Comparison of ENCODE assay signal across 2 cellular contexts in genomic region chr17:82429824-82430223, GRCh38.
TF ChIP-seq lines count a peak whose summit lies in the region.

No MANE protein-coding gene starts in this region.

TF ChIP-seq in IMR-90, 13 proteins besides CTCF, POLR2A, EP300 and RAD21:
- TF ChIP-seq NFE2L2 (IDR thresholded peaks at IDR 0.05; ENCODE audit: low read depth, low read length) (no peak), RCOR1 (IDR thresholded peaks at IDR 0.05; ENCODE audit: insufficient replicate concordance, low read length) (no peak), ELK1 (IDR thresholded peaks at IDR 0.05; ENCODE audit: borderline replicate concordance, low read depth, low read length) (no peak), RFX5 (IDR thresholded peaks at IDR 0.05; ENCODE audit: low read depth, low read length) (no peak), CEBPB (IDR thresholded peaks at IDR 0.05; ENCODE audit: low read depth, low read length) (no peak), BHLHE40 (IDR thresholded peaks at IDR 0.05; ENCODE audit: low read depth, low read length) (no peak), MXI1 (IDR thresholded peaks at IDR 0.05; ENCODE audit: borderline replicate concordance, low read depth, low read length) (no peak), SMC3 (IDR thresholded peaks at IDR 0.05; ENCODE audit: low read depth, low read length) (no peak), MAZ (IDR thresholded peaks at IDR 0.05; ENCODE audit: borderline replicate concordance, low read depth, low read length) (no peak), MAFK (IDR thresholded peaks at IDR 0.05; ENCODE audit: low read depth, low read length) (no peak), FOS (IDR thresholded peaks at IDR 0.05; ENCODE audit: low read depth, low read length) (no peak), CHD1 (IDR thresholded peaks at IDR 0.05; ENCODE audit: low read depth, low read length) (no peak), USF2 (IDR thresholded peaks at IDR 0.05; ENCODE audit: low read depth, low read length) (no peak)
TF ChIP-seq in IMR-90: peak in this region for 0.

TF ChIP-seq in H1, 55 proteins besides CTCF, POLR2A, EP300 and RAD21:
- TF ChIP-seq GTF2F1 (IDR thresholded peaks at IDR 0.05; ENCODE audit: borderline replicate concordance, low read depth, low read length), result no peak
- no peak for TF ChIP-seq POU5F1 (IDR thresholded peaks at IDR 0.05; ENCODE audit: low read depth, low read length)
- no peak for TF ChIP-seq ZNF274 (IDR thresholded peaks at IDR 0.05; ENCODE audit: borderline replicate concordance, extremely low read depth, low read length)
- TF ChIP-seq ATF3 (IDR thresholded peaks at IDR 0.05; ENCODE audit: insufficient read depth, low read depth, low read length), result no peak
- TF ChIP-seq SIRT6 (IDR thresholded peaks at IDR 0.05; ENCODE audit: low read length), result no peak
- TF ChIP-seq CHD1 (IDR thresholded peaks at IDR 0.05; ENCODE audit: low read depth, low read length), result no peak
- no peak for TF ChIP-seq SP1 (IDR thresholded peaks at IDR 0.05; ENCODE audit: low read depth, low read length)
- no peak for TF ChIP-seq BCL11A (IDR thresholded peaks at IDR 0.05; ENCODE audit: low read depth in 2 of 2, low read length in 2 of 2)
- no peak for TF ChIP-seq MAX (IDR thresholded peaks at IDR 0.05)
